ENCODE assay signal across 24 cellular contexts in genomic region chr10:132233501-132234075, GRCh38.
"Had no signal": no experiment of that assay in that cellular context is flagged by ENCODE, and none has a peak within 500 bp of the region (broad histone marks: within the 10 kb centered on the region; RNA-seq: fewer than 3 reads in every experiment).

No MANE protein-coding gene starts in this region.

- H3K9ac ChIP-seq: KMS-11 had no signal

- H3K27ac ChIP-seq: cardiac muscle cell, KMS-11, SJSA1 had no signal

- H3K9me3 ChIP-seq: SJSA1 had no signal

- H3K4me1 ChIP-seq: SJSA1 had no signal

- DNase-seq: activated CD4-positive, alpha-beta memory T cell treated with anti-CD3 and anti-CD28 coated beads, Interleukin-2, amount 10 ng/mL, durations not matched to agents 7 days and 5 days; activated CD4-positive, alpha-beta T cell treated with anti-CD3 and anti-CD28 coated beads, Interleukin-2, amount 50 U/mL, for 1 hour; activated effector memory CD4-positive, alpha-beta T cell treated with Interleukin-2 at 50 U/mL for 16 hours; activated naive CD4-positive, alpha-beta T cell treated with Interleukin-2 at 50 U/mL for 16 hours; activated naive CD8-positive, alpha-beta T cell treated with anti-CD3 and anti-CD28 coated beads, Interleukin-2, amount 50 U/mL, for 24 hours; activated T-cell treated with anti-CD3 and anti-CD28 coated beads, Interleukin-2, amount 50 U/mL, for 1 hour; amygdala; NCI-H1092; NCI-H1417; NCI-H1930; NCI-H2171; NCI-H2227 treated with DMSO at 0.1 percent for 48 hours; NCI-H69; NK-92 treated with Interleukin-12 subunit alpha and Interleukin-12 subunit beta, amount 100 ng/mL, for 24 hours; OCI-M1; Right ventricle myocardium superior; RPMI8226; SW 1271 had no signal

- H3K36me3 ChIP-seq: cardiac muscle cell, SJSA1 had no signal

- H3K4me2 ChIP-seq: KMS-11 had no signal

- H3K4me3 ChIP-seq: cardiac muscle cell, SJSA1 had no signal

- ATAC-seq: activated naive CD8-positive, alpha-beta T cell treated with anti-CD3 and anti-CD28 coated beads, Interleukin-2, amount 50 U/mL, for 24 hours; Panc1; SK-N-SH treated with all-trans-retinoic acid at 6 μM for 48 hours had no signal

- H3K27me3 ChIP-seq: cardiac muscle cell had no signal

- FAIRE-seq: astrocyte had no signal
